Comparison of ENCODE assay signal across 13 cellular contexts in the genomic region with DNA sequence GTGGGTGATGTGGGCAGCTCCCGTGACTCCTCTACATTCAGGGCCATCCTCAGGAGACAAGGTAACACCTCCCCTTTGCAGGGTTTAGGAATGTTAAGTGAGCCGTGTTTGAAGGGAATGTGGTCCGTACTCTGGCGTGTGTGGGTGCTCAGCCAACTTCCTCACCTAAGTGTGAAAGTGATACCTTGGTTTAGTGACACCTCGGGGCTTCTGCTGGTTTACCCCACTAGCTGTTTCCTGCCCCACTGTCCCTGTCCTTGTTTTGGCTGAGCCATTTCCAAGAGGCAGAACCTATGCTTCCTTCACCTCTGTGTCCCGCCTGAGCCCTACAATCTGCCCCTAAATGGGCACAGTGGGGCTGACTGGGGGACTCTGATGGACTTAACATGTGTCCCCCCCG. TPM values are rescaled to one million over a fixed set of nuclear protein-coding genes. Genes with fewer than 3 reads are reported as not detected.
DNase-seq lines count a peak whose midpoint lies in the region; ATAC-seq and FAIRE-seq lines count a peak whose summit lies in the region.
"Not testable (repeated sequence)": the region's sequence is repeated elsewhere in the genome, so short reads cannot be mapped to it uniquely, and the experiment has no call there.
"Had no signal": no experiment of that assay in that cellular context is flagged by ENCODE, and none has a peak within 500 bp of the region (broad histone marks: within the 10 kb centered on the region; RNA-seq: fewer than 3 reads in every experiment).

No MANE protein-coding gene starts in this region.

- H3K27ac Mint-ChIP-seq in activated T-helper 17 cell treated with anti-CD3 and anti-CD28 coated beads, Interleukin-2, amount 50 U/mL, for 72 hours; effector memory CD8-positive, alpha-beta T cell; stimulated activated naive CD8-positive, alpha-beta T cell treated with anti-CD3 and anti-CD28 coated beads, Interleukin-15, amount 100 ng/mL, for 72 hours: not testable (repeated sequence)

- DNase-seq in GM19239 (ENCODE audit: insufficient read length, low spot score); effector memory CD8-positive, alpha-beta T cell; stimulated activated naive CD8-positive, alpha-beta T cell treated with anti-CD3 and anti-CD28 coated beads, Interleukin-15, amount 100 ng/mL, for 72 hours: not testable (repeated sequence)

- H3K9me3 Mint-ChIP-seq in activated T-helper 17 cell treated with anti-CD3 and anti-CD28 coated beads, Interleukin-2, amount 50 U/mL, for 72 hours; effector memory CD8-positive, alpha-beta T cell; stimulated activated naive CD8-positive, alpha-beta T cell treated with anti-CD3 and anti-CD28 coated beads, Interleukin-15, amount 100 ng/mL, for 72 hours: not testable (repeated sequence)

- not testable (repeated sequence) for H3K4me3 Mint-ChIP-seq in activated T-helper 17 cell treated with anti-CD3 and anti-CD28 coated beads, Interleukin-2, amount 50 U/mL, for 72 hours; effector memory CD8-positive, alpha-beta T cell; stimulated activated naive CD8-positive, alpha-beta T cell treated with anti-CD3 and anti-CD28 coated beads, Interleukin-15, amount 100 ng/mL, for 72 hours

- H3K36me3 Mint-ChIP-seq in activated T-helper 17 cell treated with anti-CD3 and anti-CD28 coated beads, Interleukin-2, amount 50 U/mL, for 72 hours (ENCODE audit: low read depth): peaks cover 12% of the 10 kb centered on the region
- H3K36me3 Mint-ChIP-seq in effector memory CD8-positive, alpha-beta T cell (ENCODE audit: insufficient read depth): not testable (repeated sequence)

- H3K27me3 Mint-ChIP-seq in activated T-helper 17 cell treated with anti-CD3 and anti-CD28 coated beads, Interleukin-2, amount 50 U/mL, for 72 hours; effector memory CD8-positive, alpha-beta T cell; stimulated activated naive CD8-positive, alpha-beta T cell treated with anti-CD3 and anti-CD28 coated beads, Interleukin-15, amount 100 ng/mL, for 72 hours: not testable (repeated sequence)

- not testable (repeated sequence) for H3K4me1 Mint-ChIP-seq in activated T-helper 17 cell treated with anti-CD3 and anti-CD28 coated beads, Interleukin-2, amount 50 U/mL, for 72 hours; effector memory CD8-positive, alpha-beta T cell (ENCODE audit: low read depth in 2 of 2); stimulated activated naive CD8-positive, alpha-beta T cell treated with anti-CD3 and anti-CD28 coated beads, Interleukin-15, amount 100 ng/mL, for 72 hours

- ATAC-seq in GM18858 (IDR thresholded peaks at IDR 0.05; ENCODE audit: unreplicated experiment) (peak; percentile 46), GM21390 (IDR thresholded peaks at IDR 0.05; ENCODE audit: unreplicated experiment) (peak; percentile 55), HG02678 (IDR thresholded peaks at IDR 0.05; ENCODE audit: unreplicated experiment) (peak; percentile 78), HG03175 (IDR thresholded peaks at IDR 0.05; ENCODE audit: unreplicated experiment) (peak; percentile 72)
- ATAC-seq in activated T-helper 17 cell treated with anti-CD3 and anti-CD28 coated beads, Interleukin-2, amount 50 U/mL, for 72 hours (replicated peaks): peak; percentile 48
- peak; percentile 90 for ATAC-seq in effector memory CD8-positive, alpha-beta T cell (replicated peaks)
- ATAC-seq in stimulated activated naive CD8-positive, alpha-beta T cell treated with anti-CD3 and anti-CD28 coated beads, Interleukin-15, amount 100 ng/mL, for 72 hours: peak; percentile 82

- peak; percentile 73 for FAIRE-seq in GM19239 (lab: Jason Lieb, UNC)

RNA-seq across cellular contexts. Expression of gene NUTM2G, which starts 12.3 kb away (rescaled TPM):
- total RNA-seq in activated T-helper 17 cell treated with anti-CD3 and anti-CD28 coated beads, Interleukin-2, amount 50 U/mL, for 72 hours: not detected
- total RNA-seq: A673; CD4-positive, alpha-beta memory T cell; G401; H4; PC-3 had no signal
